Comparison of ENCODE assay signal across 8 cellular contexts in the genomic region with DNA sequence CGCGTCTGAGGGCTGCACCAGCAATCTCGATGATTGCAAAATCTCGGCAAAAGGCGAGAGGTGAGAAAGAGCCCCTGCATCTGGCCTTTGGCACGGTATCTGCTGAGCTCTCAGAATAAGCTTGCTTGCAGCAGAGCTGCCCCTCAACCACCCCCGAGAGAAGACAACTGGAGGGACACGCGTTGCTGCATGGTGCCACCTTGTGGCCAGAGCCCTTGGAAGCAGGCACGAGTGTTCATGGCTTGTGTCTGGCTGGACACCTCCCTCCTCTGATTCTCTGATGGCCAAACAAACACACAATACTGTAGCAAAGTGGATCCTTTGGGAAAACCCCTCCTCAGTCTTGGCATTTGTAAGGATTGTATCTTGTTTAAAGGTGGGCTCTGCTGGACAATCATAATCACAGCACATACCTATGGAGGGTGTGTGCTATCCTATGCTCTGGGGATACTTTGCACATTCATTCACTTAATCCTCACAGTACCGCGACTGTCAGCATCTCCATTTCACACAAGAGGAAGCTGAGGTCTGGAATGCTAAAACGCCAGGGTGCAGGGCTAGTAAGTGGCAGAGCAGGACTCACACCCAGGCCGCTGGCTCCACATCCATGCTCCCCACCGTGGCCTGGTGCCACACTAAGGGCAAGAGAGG.
DNase-seq lines count a peak whose midpoint lies in the region; ATAC-seq, FAIRE-seq and TF ChIP-seq lines count a peak whose summit lies in the region.
"Not testable (repeated sequence)": the region's sequence is repeated elsewhere in the genome, so short reads cannot be mapped to it uniquely, and the experiment has no call there.

No MANE protein-coding gene starts in this region.

- not testable (repeated sequence) for DNase-seq in AG09309 (ENCODE audit: low read depth); GM18507 (ENCODE audit: extremely low spot score, insufficient read length, low read depth); RWPE2 (ENCODE audit: low spot score)
- DNase-seq in NCI-H1436 (lab: John Stamatoyannopoulos, UW) (peak; percentile 70), lower leg skin (ENCODE audit: low spot score in 2 of 2) (peak; percentile 65 to 93), smooth muscle cell of the brain vasculature (ENCODE audit: low read depth, low spot score) (peak; percentile 70)
- DNase-seq in activated T-cell treated with anti-CD3 and anti-CD28 coated beads, Interleukin-2, amount 50 U/mL, for 4 hours = peak; percentile 10

- not testable (repeated sequence) for H3K36me3 Mint-ChIP-seq in activated T-cell treated with anti-CD3 and anti-CD28 coated beads, Interleukin-2, amount 50 U/mL, for 4 hours (ENCODE audit: insufficient read depth)

- H3K4me3 Mint-ChIP-seq in activated T-cell treated with anti-CD3 and anti-CD28 coated beads, Interleukin-2, amount 50 U/mL, for 4 hours = not testable (repeated sequence)

- TF ChIP-seq CTCF in AG09309 (IDR thresholded peaks at IDR 0.05; ENCODE audit: control insufficient read depth, insufficient read depth, low read depth, low read length, missing control alignments) (peak; percentile 78), RWPE2 (IDR thresholded peaks at IDR 0.05; ENCODE audit: poor library complexity, severe bottlenecking) (peak; percentile 66)
- not testable (repeated sequence) for TF ChIP-seq CTCF in lower leg skin (IDR thresholded peaks at IDR 0.05)

- H3K36me3 ChIP-seq in RWPE2 (ENCODE audit: low read depth) = not testable (repeated sequence)

- not testable (repeated sequence) for H3K9me3 Mint-ChIP-seq in activated T-cell treated with anti-CD3 and anti-CD28 coated beads, Interleukin-2, amount 50 U/mL, for 4 hours

- H3K27me3 ChIP-seq in RWPE2 (ENCODE audit: insufficient read depth, poor library complexity, severe bottlenecking) = not testable (repeated sequence)

- not testable (repeated sequence) for H3K4me3 ChIP-seq in AG09309 (ENCODE audit: control insufficient read depth, low read depth, low read length); RWPE2 (ENCODE audit: severe bottlenecking); lower leg skin (ENCODE audit: low read depth, poor library complexity, severe bottlenecking)

- ATAC-seq in RWPE2 (ENCODE audit: low read depth) (peak; percentile 73), esophagus mucosa (peak; percentile 65)
- ATAC-seq in activated T-cell treated with anti-CD3 and anti-CD28 coated beads, Interleukin-2, amount 50 U/mL, for 4 hours = peak; percentile 32 to 63

- FAIRE-seq in GM18507 (lab: Jason Lieb, UNC) = peak; percentile 84

- intact Hi-C loops in lower leg skin (cut with DNase I; ENCODE audit: low total_unique reads) = not testable (repeated sequence)

- H3K27ac ChIP-seq in RWPE2 (ENCODE audit: poor library complexity, severe bottlenecking) = not testable (repeated sequence)

- H3K9me3 ChIP-seq in RWPE2 (ENCODE audit: severe bottlenecking) = not testable (repeated sequence)

- H3K27me3 Mint-ChIP-seq in activated T-cell treated with anti-CD3 and anti-CD28 coated beads, Interleukin-2, amount 50 U/mL, for 4 hours (ENCODE audit: low read depth) = not testable (repeated sequence)

- not testable (repeated sequence) for TF ChIP-seq POLR2A in lower leg skin (IDR thresholded peaks at IDR 0.05)

- 12 to 24% methylated on average over 9 to 15 of the region's 15 CpGs for WGBS in lower leg skin, 2 donors

- H3K4me1 ChIP-seq in RWPE2 (ENCODE audit: insufficient read depth, poor library complexity, severe bottlenecking) = not testable (repeated sequence)

- not testable (repeated sequence) for H3K4me1 Mint-ChIP-seq in activated T-cell treated with anti-CD3 and anti-CD28 coated beads, Interleukin-2, amount 50 U/mL, for 4 hours (ENCODE audit: low read depth)
